In genomic region chr9:124282442-124283231, GRCh38 we compare ENCODE assay signal across 1 cellular context.
A peak's percentile ranks its signal among the peaks of the same experiment; 100 is the strongest.
TF ChIP-seq lines count a peak whose summit lies in the region.

No MANE protein-coding gene starts in this region.

TF ChIP-seq in HepG2, 621 proteins besides CTCF, POLR2A, EP300 and RAD21 (continued from another document and continues in another):
- no peak for TF ChIP-seq E2F2 (CRISPR knock-in tag; IDR thresholded peaks at IDR 0.05; ENCODE audit: borderline replicate concordance)
- no peak for TF ChIP-seq ZNF263 (CRISPR knock-in tag; IDR thresholded peaks at IDR 0.05)
- TF ChIP-seq ZMYM4 (CRISPR knock-in tag; IDR thresholded peaks at IDR 0.05) = peak; percentile 35; the same call in 1 of the 2 replicates
- TF ChIP-seq ETS1 (CRISPR knock-in tag; IDR thresholded peaks at IDR 0.05) = no peak
- TF ChIP-seq REST (IDR thresholded peaks at IDR 0.05; ENCODE audit: borderline replicate concordance in 1 of 2, low read depth in 1 of 2, low read length in 2 of 2) = no peak
- TF ChIP-seq ZNF512B (CRISPR knock-in tag; IDR thresholded peaks at IDR 0.05; ENCODE audit: borderline replicate concordance) = no peak; the same call in 1 of the 2 replicates
- no peak for TF ChIP-seq ZC3H4 (CRISPR knock-in tag; IDR thresholded peaks at IDR 0.05; ENCODE audit: borderline replicate concordance)
- no peak for TF ChIP-seq ZNF674 (CRISPR knock-in tag; IDR thresholded peaks at IDR 0.05; ENCODE audit: low read depth)
- TF ChIP-seq FOXM1 (CRISPR knock-in tag; IDR thresholded peaks at IDR 0.05) = no peak
- no peak for TF ChIP-seq AGO2 (optimal IDR thresholded peaks at IDR 0.05; ENCODE audit: low read depth, low read length)
- no peak for TF ChIP-seq ZFP1 (CRISPR knock-in tag; IDR thresholded peaks at IDR 0.05)
- no peak for TF ChIP-seq PAF1 (CRISPR knock-in tag; IDR thresholded peaks at IDR 0.05)
- TF ChIP-seq ZIK1 (CRISPR knock-in tag; IDR thresholded peaks at IDR 0.05; ENCODE audit: borderline replicate concordance, low read depth) = no peak
- TF ChIP-seq KAT8 (CRISPR knock-in tag; IDR thresholded peaks at IDR 0.05) = peak; percentile 39; the same call in 1 of the 2 replicates
- peak; percentile 57; the same call in 1 of the 2 replicates for TF ChIP-seq MEIS2 (CRISPR knock-in tag; IDR thresholded peaks at IDR 0.05)
- no peak for TF ChIP-seq GATAD1 (CRISPR knock-in tag; IDR thresholded peaks at IDR 0.05)
- no peak for TF ChIP-seq HOXA9 (CRISPR knock-in tag; IDR thresholded peaks at IDR 0.05; ENCODE audit: borderline replicate concordance)
- TF ChIP-seq ZNF672 (CRISPR knock-in tag; IDR thresholded peaks at IDR 0.05) = no peak
- TF ChIP-seq ZNF224 (CRISPR knock-in tag; IDR thresholded peaks at IDR 0.05) = no peak
- 0 out of 2 replicates have a peak, but pooled peaks have one; percentile 3 for TF ChIP-seq ZSCAN25 (CRISPR knock-in tag; IDR thresholded peaks at IDR 0.05)
- TF ChIP-seq ZNF143 (CRISPR knock-in tag; IDR thresholded peaks at IDR 0.05) = 0 out of 2 replicates have a peak, but pooled peaks have one; percentile 21
- 0 out of 2 replicates have a peak, but pooled peaks have one; percentile 37 for TF ChIP-seq ZMAT3 (CRISPR knock-in tag; conservative IDR thresholded peaks at IDR 0.05)
- no peak for TF ChIP-seq MYPOP (CRISPR knock-in tag; IDR thresholded peaks at IDR 0.05)
- no peak for TF ChIP-seq ZNF740 (CRISPR knock-in tag; IDR thresholded peaks at IDR 0.05)
- peak; percentile 55; the same call in 1 of the 2 replicates for TF ChIP-seq ZFP91 (CRISPR knock-in tag; IDR thresholded peaks at IDR 0.05; ENCODE audit: borderline replicate concordance)
- TF ChIP-seq SPEN (CRISPR knock-in tag; IDR thresholded peaks at IDR 0.05; ENCODE audit: low read depth) = no peak
- no peak for TF ChIP-seq KAT2B (IDR thresholded peaks at IDR 0.05; ENCODE audit: borderline replicate concordance, low read depth, low read length)
- TF ChIP-seq ZNF3 (CRISPR knock-in tag; IDR thresholded peaks at IDR 0.05) = no peak
- no peak for TF ChIP-seq ZNF274 (CRISPR knock-in tag; IDR thresholded peaks at IDR 0.05)
- TF ChIP-seq TARDBP (CRISPR knock-in tag; IDR thresholded peaks at IDR 0.05) = peak; percentile 59; the same call in 1 of the 2 replicates
- TF ChIP-seq HNF1A (IDR thresholded peaks at IDR 0.05; ENCODE audit: low read depth) = peak; percentile 59; the same call in 1 of the 2 replicates
- peak; percentile 41; the same call in 1 of the 2 replicates for TF ChIP-seq HNF1A (CRISPR knock-in tag; IDR thresholded peaks at IDR 0.05; ENCODE audit: borderline replicate concordance)
- TF ChIP-seq HNF4G (IDR thresholded peaks at IDR 0.05; ENCODE audit: borderline replicate concordance, low read depth, low read length) = peak; percentile 8; the same call in 1 of the 2 replicates
- TF ChIP-seq HNF4G (CRISPR knock-in tag; IDR thresholded peaks at IDR 0.05; ENCODE audit: borderline replicate concordance, low read depth) = peak; percentile 40; the same call in 1 of the 2 replicates
- TF ChIP-seq ZNF367 (CRISPR knock-in tag; IDR thresholded peaks at IDR 0.05; ENCODE audit: borderline replicate concordance) = no peak
- TF ChIP-seq ZNF766 (CRISPR knock-in tag; IDR thresholded peaks at IDR 0.05; ENCODE audit: borderline replicate concordance) = no peak
- peak; percentile 62; the same call in 1 of the 2 replicates for TF ChIP-seq IKZF5 (CRISPR knock-in tag; IDR thresholded peaks at IDR 0.05)
